3 cellular contexts compared by ENCODE assay signal in genomic region chr1:186807162-186807561, GRCh38.
TF ChIP-seq lines count a peak whose summit lies in the region.

No MANE protein-coding gene starts in this region.

TF ChIP-seq in HCT116, 20 proteins besides CTCF, POLR2A, EP300 and RAD21:
- no peak for TF ChIP-seq ZNF274 (IDR thresholded peaks at IDR 0.05; ENCODE audit: low read depth, low read length)
- TF ChIP-seq, protein P1, sequence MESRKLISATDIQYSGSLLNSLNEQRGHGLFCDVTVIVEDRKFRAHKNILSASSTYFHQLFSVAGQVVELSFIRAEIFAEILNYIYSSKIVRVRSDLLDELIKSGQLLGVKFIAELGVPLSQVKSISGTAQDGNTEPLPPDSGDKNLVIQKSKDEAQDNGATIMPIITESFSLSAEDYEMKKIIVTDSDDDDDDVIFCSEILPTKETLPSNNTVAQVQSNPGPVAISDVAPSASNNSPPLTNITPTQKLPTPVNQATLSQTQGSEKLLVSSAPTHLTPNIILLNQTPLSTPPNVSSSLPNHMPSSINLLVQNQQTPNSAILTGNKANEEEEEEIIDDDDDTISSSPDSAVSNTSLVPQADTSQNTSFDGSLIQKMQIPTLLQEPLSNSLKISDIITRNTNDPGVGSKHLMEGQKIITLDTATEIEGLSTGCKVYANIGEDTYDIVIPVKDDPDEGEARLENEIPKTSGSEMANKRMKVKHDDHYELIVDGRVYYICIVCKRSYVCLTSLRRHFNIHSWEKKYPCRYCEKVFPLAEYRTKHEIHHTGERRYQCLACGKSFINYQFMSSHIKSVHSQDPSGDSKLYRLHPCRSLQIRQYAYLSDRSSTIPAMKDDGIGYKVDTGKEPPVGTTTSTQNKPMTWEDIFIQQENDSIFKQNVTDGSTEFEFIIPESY (IDR thresholded peaks at IDR 0.05; ENCODE audit: extremely low read depth, insufficient replicate concordance, low read length), result no peak

TF ChIP-seq in IMR-90, 13 proteins besides CTCF, POLR2A, EP300 and RAD21:
- no peak for TF ChIP-seq RCOR1 (IDR thresholded peaks at IDR 0.05; ENCODE audit: insufficient replicate concordance, low read length)
- no peak for TF ChIP-seq MXI1 (IDR thresholded peaks at IDR 0.05; ENCODE audit: borderline replicate concordance, low read depth, low read length)
- TF ChIP-seq CEBPB (IDR thresholded peaks at IDR 0.05; ENCODE audit: low read depth, low read length), result peak; percentile 87
- no peak for TF ChIP-seq FOS (IDR thresholded peaks at IDR 0.05; ENCODE audit: low read depth, low read length)

TF ChIP-seq in H1, 55 proteins besides CTCF, POLR2A, EP300 and RAD21:
- no peak for TF ChIP-seq POU5F1 (IDR thresholded peaks at IDR 0.05; ENCODE audit: low read depth, low read length)
- peak; percentile 72 for TF ChIP-seq CEBPB (IDR thresholded peaks at IDR 0.05; ENCODE audit: low read depth, low read length)
